31 cellular contexts compared by ENCODE assay signal in the genomic region with DNA sequence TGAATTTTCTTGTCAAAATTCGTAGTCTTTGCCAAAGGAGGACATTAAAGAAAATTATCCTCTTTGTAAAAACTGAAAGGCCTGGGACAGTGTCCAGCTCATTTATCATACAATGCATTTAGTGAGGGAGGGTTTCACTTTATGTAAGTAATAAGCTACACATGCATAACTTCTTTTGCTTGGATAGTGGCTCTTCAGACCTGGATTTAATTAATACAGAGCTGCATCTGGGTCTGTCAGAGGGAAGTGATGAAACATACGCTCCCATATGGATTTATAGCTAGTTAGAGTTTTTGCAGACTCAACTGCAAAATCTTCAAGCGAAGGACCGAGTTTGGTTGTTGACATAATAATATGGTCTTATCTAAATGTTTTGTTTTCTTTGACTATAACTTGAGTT.
"Had no signal": no experiment of that assay in that cellular context is flagged by ENCODE, and none has a peak within 500 bp of the region (broad histone marks: within the 10 kb centered on the region; RNA-seq: fewer than 3 reads in every experiment).

No MANE protein-coding gene starts in this region.

- DNase-seq: hippocampal formation; kidney glomerular epithelial cell; left cardiac atrium; left ventricle myocardium inferior; mesendoderm; midbrain; mucosa of descending colon; naive thymus-derived CD4-positive, alpha-beta T cell; nucleus accumbens; pancreas; posterior cingulate gyrus; retina; right cardiac atrium; stimulated activated CD4-positive, alpha-beta T cell treated with anti-CD3 and anti-CD28 coated beads, Interleukin-12 subunit alpha, Interleukin-12 subunit beta, amount 100 ng/mL, for 4 hours; stimulated activated CD4-positive, alpha-beta T cell treated with anti-CD3 and anti-CD28 coated beads, Interleukin-15, amount 100 ng/mL, for 24 hours; stimulated activated CD4-positive, alpha-beta T cell treated with anti-CD3 and anti-CD28 coated beads, Interleukin-2, amount 100 ng/mL, for 24 hours; stimulated activated CD4-positive, alpha-beta T cell treated with anti-CD3 and anti-CD28 coated beads, Interleukin-4, amount 100 ng/mL, for 1 hour; stimulated activated naive B cell treated with anti-CD40 and anti-IgM and Interleukin-4, amounts not matched to agents 10 μg/mL and 1 μg/mL and 100 μg/mL, for 72 hours; stimulated activated naive CD8-positive, alpha-beta T cell treated with anti-CD3 and anti-CD28 coated beads, Interleukin-15, Interleukin-2, amounts not matched to agents 100 U/mL and 50 U/mL, for 24 hours; stomach; testis; thyroid gland; transverse colon; upper lobe of left lung had no signal

- H3K4me3 ChIP-seq: left ventricle myocardium inferior, lung, mucosa of descending colon, pancreas, prostate gland, skin epidermis, stomach, testis, thyroid gland, transverse colon, upper lobe of left lung, vagina had no signal

- FAIRE-seq: keratinocyte, pancreas had no signal

- H3K36me3 ChIP-seq: left ventricle myocardium inferior, pancreas, prostate gland, stomach, thyroid gland, transverse colon, upper lobe of left lung, vagina had no signal

- H3K9me3 ChIP-seq: pancreas, prostate gland, testis, thyroid gland, transverse colon, vagina had no signal

- H3K27ac ChIP-seq: left ventricle myocardium inferior, pancreas, prostate gland, skin epidermis, stomach, testis, thyroid gland, transverse colon, upper lobe of left lung, vagina had no signal

- ATAC-seq: left cardiac atrium; mucosa of descending colon; naive thymus-derived CD4-positive, alpha-beta T cell; natural killer cell treated with Interleukin-12 subunit alpha and Interleukin-12 subunit beta and Interleukin-15 and Interleukin-18, amount 100 ng/mL, for 72 hours; pancreas; right cardiac atrium; sciatic nerve; stimulated activated naive B cell treated with anti-CD40 and anti-IgM and Interleukin-4, amounts not matched to agents 10 μg/mL and 1 μg/mL and 100 μg/mL, for 72 hours; stimulated activated naive CD8-positive, alpha-beta T cell treated with anti-CD3 and anti-CD28 coated beads, Interleukin-15, Interleukin-2, amounts not matched to agents 100 U/mL and 50 U/mL, for 24 hours had no signal

- H3K27me3 ChIP-seq: pancreas, testis, upper lobe of left lung, vagina had no signal

- H3K4me1 ChIP-seq: pancreas, prostate gland, testis, thyroid gland had no signal
